Comparison of ENCODE assay signal across 18 cellular contexts in the genomic region with DNA sequence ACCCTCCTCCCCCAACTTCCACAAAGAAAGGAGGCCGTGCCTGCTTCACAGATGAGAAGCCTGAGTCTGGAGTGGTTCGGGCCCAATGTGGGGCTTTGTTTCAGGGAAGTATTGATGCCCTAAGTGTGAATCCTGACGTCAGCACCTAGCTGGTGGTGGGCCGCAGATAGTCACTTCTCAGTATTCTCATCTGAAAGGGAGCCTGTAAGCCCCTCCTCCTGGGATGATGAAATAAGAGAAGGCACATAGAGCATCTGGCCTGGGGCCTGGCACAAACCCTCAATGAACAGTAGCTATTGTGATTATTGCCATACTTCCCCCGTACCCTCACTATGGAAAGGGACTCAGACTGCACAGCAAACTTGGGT. TPM values are rescaled to one million over a fixed set of nuclear protein-coding genes. Genes with fewer than 3 reads are reported as not detected.
DNase-seq lines count a peak whose midpoint lies in the region; ATAC-seq lines count a peak whose summit lies in the region.
"Had no signal": no experiment of that assay in that cellular context is flagged by ENCODE, and none has a peak within 500 bp of the region (broad histone marks: within the 10 kb centered on the region; RNA-seq: fewer than 3 reads in every experiment).

No MANE protein-coding gene starts in this region.

- CTCF ChIA-PET in activated CD8-positive, alpha-beta T cell treated with anti-CD3 and anti-CD28 coated beads, Interleukin-2, amount 10 ng/mL, durations not matched to agents 7 days and 5 days (lab: Charles Lee) = interaction anchor here (2.2 kb wide), 1 partner anchor 64 kb away, joined by 6 read pairs; no protein-coding TSS in a partner anchor

- H3K27ac Mint-ChIP-seq in activated CD8-positive, alpha-beta T cell treated with anti-CD3 and anti-CD28 coated beads, Interleukin-2, amount 10 ng/mL, durations not matched to agents 7 days and 5 days = no peak overlapping the region
- H3K27ac Mint-ChIP-seq: stimulated activated naive B cell treated with anti-CD40 and anti-IgM and Interleukin-4, amounts not matched to agents 10 μg/mL and 1 μg/mL and 100 μg/mL, for 72 hours had no signal

- peak; percentile 29 for DNase-seq in NCI-H1436 treated with DMSO at 0.1 percent for 48 hours (lab: John Stamatoyannopoulos, UW)
- DNase-seq in NCI-H1436 (lab: John Stamatoyannopoulos, UW) = no peak
- DNase-seq in NCI-H69 (lab: John Stamatoyannopoulos, UW) = peak; percentile 24
- peak in 16 of 61 donors; percentile 8 to 68 (median 32) for DNase-seq in caudate nucleus (lab: John Stamatoyannopoulos, UW)
- DNase-seq in putamen (ENCODE audit: low spot score) = peak; percentile 65
- DNase-seq in activated CD8-positive, alpha-beta T cell treated with anti-CD3 and anti-CD28 coated beads, Interleukin-2, amount 10 ng/mL, durations not matched to agents 7 days and 5 days = no peak
- DNase-seq in stimulated activated CD8-positive, alpha-beta memory T cell treated with anti-CD3 and anti-CD28 coated beads, Interleukin-4, amount 100 ng/mL, for 48 hours = no peak
- DNase-seq: 8988T; activated CD4-positive, alpha-beta T cell treated with anti-CD3 and anti-CD28 coated beads for 4 hours; adrenal gland; colonic mucosa; erythroblast; naive B cell; NCI-H2081 treated with DMSO at 0.1 percent for 48 hours; PC-9; stimulated activated naive B cell treated with anti-CD40 and anti-IgM and Interleukin-4, amounts not matched to agents 10 μg/mL and 1 μg/mL and 100 μg/mL, for 72 hours; T-helper 2 cell had no signal

- peaks cover 4% of the 10 kb centered on the region for H3K4me1 Mint-ChIP-seq in activated CD8-positive, alpha-beta T cell treated with anti-CD3 and anti-CD28 coated beads, Interleukin-2, amount 10 ng/mL, durations not matched to agents 7 days and 5 days (ENCODE audit: low read depth)

- no peak for ATAC-seq in GM19463 (IDR thresholded peaks at IDR 0.05; ENCODE audit: unreplicated experiment)
- ATAC-seq in activated CD8-positive, alpha-beta T cell treated with anti-CD3 and anti-CD28 coated beads, Interleukin-2, amount 10 ng/mL, durations not matched to agents 7 days and 5 days = no peak

- peak overlapping the region; percentile 67 for H3K27ac ChIP-seq in caudate nucleus (ENCODE audit: low read depth, low read length)
- H3K27ac ChIP-seq: adrenal gland, PC-9 had no signal

- H3K27me3 Mint-ChIP-seq in activated CD8-positive, alpha-beta T cell treated with anti-CD3 and anti-CD28 coated beads, Interleukin-2, amount 10 ng/mL, durations not matched to agents 7 days and 5 days (ENCODE audit: low read depth) = peaks cover 6% of the 10 kb centered on the region

- no peaks in the 10 kb centered on the region for H3K36me3 Mint-ChIP-seq in activated CD8-positive, alpha-beta T cell treated with anti-CD3 and anti-CD28 coated beads, Interleukin-2, amount 10 ng/mL, durations not matched to agents 7 days and 5 days (ENCODE audit: low read depth)
- H3K36me3 Mint-ChIP-seq: naive B cell; stimulated activated naive B cell treated with anti-CD40 and anti-IgM and Interleukin-4, amounts not matched to agents 10 μg/mL and 1 μg/mL and 100 μg/mL, for 72 hours had no signal

- POLR2A ChIA-PET in activated CD8-positive, alpha-beta T cell treated with anti-CD3 and anti-CD28 coated beads, Interleukin-2, amount 10 ng/mL, durations not matched to agents 7 days and 5 days (lab: Charles Lee) = no interaction called here

- H3K9me3 Mint-ChIP-seq in activated CD8-positive, alpha-beta T cell treated with anti-CD3 and anti-CD28 coated beads, Interleukin-2, amount 10 ng/mL, durations not matched to agents 7 days and 5 days (ENCODE audit: insufficient read depth) = no peaks in the 10 kb centered on the region
- H3K9me3 Mint-ChIP-seq: naive B cell; stimulated activated naive B cell treated with anti-CD40 and anti-IgM and Interleukin-4, amounts not matched to agents 10 μg/mL and 1 μg/mL and 100 μg/mL, for 72 hours had no signal

- no peak overlapping the region for H3K4me3 Mint-ChIP-seq in activated CD8-positive, alpha-beta T cell treated with anti-CD3 and anti-CD28 coated beads, Interleukin-2, amount 10 ng/mL, durations not matched to agents 7 days and 5 days
- H3K4me3 Mint-ChIP-seq: stimulated activated naive B cell treated with anti-CD40 and anti-IgM and Interleukin-4, amounts not matched to agents 10 μg/mL and 1 μg/mL and 100 μg/mL, for 72 hours had no signal

RNA-seq across cellular contexts. Expression of a gene that starts 24.8 kb away (rescaled TPM):
- total RNA-seq in activated CD8-positive, alpha-beta T cell treated with anti-CD3 and anti-CD28 coated beads, Interleukin-2, amount 10 ng/mL, durations not matched to agents 7 days and 5 days = not detected
- total RNA-seq: PC-9 had no signal

Comparison
In these comparisons a context has a peak if more than half of its experiments do, and no peak if none do; other contexts are left out.
1. DNase-seq: peak in NCI-H1436 treated with DMSO at 0.1 percent for 48 hours (single experiment), NCI-H69 (single experiment) and putamen (single experiment); none in NCI-H1436 (single experiment), activated CD8-positive, alpha-beta T cell treated with anti-CD3 and anti-CD28 coated beads, Interleukin-2, amount 10 ng/mL, durations not matched to agents 7 days and 5 days (single experiment) and stimulated activated CD8-positive, alpha-beta memory T cell treated with anti-CD3 and anti-CD28 coated beads, Interleukin-4, amount 100 ng/mL, for 48 hours (single experiment).